ENCODE assay signal across 9 cellular contexts in genomic region chr1:153749408-153750005, GRCh38. TPM values are rescaled to one million over a fixed set of nuclear protein-coding genes. Genes with fewer than 3 reads are reported as not detected.
A peak's percentile ranks its signal among the peaks of the same experiment; 100 is the strongest.
DNase-seq lines count a peak whose midpoint lies in the region; ATAC-seq, FAIRE-seq and TF ChIP-seq lines count a peak whose summit lies in the region.
"Had no signal": no experiment of that assay in that cellular context is flagged by ENCODE, and none has a peak within 500 bp of the region (broad histone marks: within the 10 kb centered on the region; RNA-seq: fewer than 3 reads in every experiment).

No MANE protein-coding gene starts in this region.

- H3K36me3 Mint-ChIP-seq in GM23338 (ENCODE audit: low read depth), result peaks cover 90% of the 10 kb centered on the region

- H3K36me3 ChIP-seq in GM23338 (ENCODE audit: insufficient read depth) (peaks cover 24% of the 10 kb centered on the region), MM.1S (replicated peaks; ENCODE audit: insufficient read depth, low read length) (peaks cover 10% of the 10 kb centered on the region), ovary (no peaks in the 10 kb centered on the region), thoracic aorta (peaks cover 14% of the 10 kb centered on the region)

- H3K4me3 ChIP-seq in GM23338, result no peak overlapping the region
- H3K4me3 ChIP-seq in MM.1S (ENCODE audit: low read length), result no peak overlapping the region
- no peak overlapping the region for H3K4me3 ChIP-seq in ovary
- peak overlapping the region; percentile 14 for H3K4me3 ChIP-seq in thoracic aorta

- H3K4me1 Mint-ChIP-seq in GM23338, result peaks cover 53% of the 10 kb centered on the region

- H2AFZ ChIP-seq in GM23338 (no peak overlapping the region), MM.1S (ENCODE audit: low read length) (no peak overlapping the region)

- no peak overlapping the region for H3K9ac ChIP-seq in MM.1S (ENCODE audit: low read length)

- H3K79me2 ChIP-seq in GM23338 (replicated peaks; ENCODE audit: insufficient read depth), result peaks cover 18% of the 10 kb centered on the region
- H3K79me2 ChIP-seq in MM.1S (ENCODE audit: low read length), result no peaks in the 10 kb centered on the region

- H3K4me2 ChIP-seq in GM23338 (peak overlapping the region; percentile 55; the same call in 1 of the 2 replicates), MM.1S (ENCODE audit: low read depth, low read length) (no peak overlapping the region)

- ATAC-seq in GM23338 (peak; percentile 82), thoracic aorta (ENCODE audit: insufficient number of reproducible peaks, low FRiP score, low read depth) (peak; percentile 46)

- H3K27ac ChIP-seq in GM23338 (ENCODE audit: low read depth), result no peak overlapping the region; the same call in 1 of the 2 replicates
- H3K27ac ChIP-seq in MM.1S (ENCODE audit: low read length), result no peak overlapping the region
- H3K27ac ChIP-seq in ovary, result peak overlapping the region in 1 of 2 donors; percentile 34
- peak overlapping the region; percentile 95 to 96 for H3K27ac ChIP-seq in thoracic aorta

- peak; percentile 91 to 99 for TF ChIP-seq CTCF in GM23338 (conservative IDR thresholded peaks at IDR 0.05; ENCODE audit: low read depth in 2 of 2)
- peak; percentile 99 for TF ChIP-seq CTCF in MM.1S (IDR thresholded peaks at IDR 0.05; ENCODE audit: low read length)
- peak; percentile 79 to 88 (median 87) for TF ChIP-seq CTCF in ovary (IDR thresholded peaks at IDR 0.05)
- TF ChIP-seq CTCF in thoracic aorta (IDR thresholded peaks at IDR 0.05), result peak; percentile 88

- H3K9me3 Mint-ChIP-seq in GM23338, result no peaks in the 10 kb centered on the region
- H3K9me3 Mint-ChIP-seq: dendritic cell treated with granulocyte-macrophage colony-stimulating factor and Interleukin-4, amounts not matched to agents 40 ng/mL and 50 ng/mL, for 4 days had no signal

- H3K4me1 ChIP-seq in GM23338 (ENCODE audit: insufficient read depth) (peaks cover 40% of the 10 kb centered on the region), MM.1S (ENCODE audit: low read length) (0 out of 2 replicates have a peak, but pooled peaks cover under 1% of the 10 kb centered on the region), ovary (ENCODE audit: insufficient read depth) (peaks cover 8% of the 10 kb centered on the region), thoracic aorta (ENCODE audit: control insufficient read depth in 1 of 2, low read depth in 2 of 2) (peaks cover 56 to 76% of the 10 kb centered on the region in 2 donors)

- no peak for TF ChIP-seq EP300 in ovary (IDR thresholded peaks at IDR 0.05)

- H3K27me3 ChIP-seq in GM23338 (ENCODE audit: insufficient read depth), result no peaks in the 10 kb centered on the region
- H3K27me3 ChIP-seq in MM.1S (replicated peaks; ENCODE audit: insufficient read depth, low read length), result no peaks in the 10 kb centered on the region
- H3K27me3 ChIP-seq in ovary, result no peaks in the 10 kb centered on the region
- H3K27me3 ChIP-seq in thoracic aorta (replicated peaks; ENCODE audit: insufficient read depth), result no peaks in the 10 kb centered on the region

- H3K27me3 Mint-ChIP-seq in GM23338 (ENCODE audit: insufficient read depth, low read depth, poor library complexity), result peaks cover 2% of the 10 kb centered on the region
- H3K27me3 Mint-ChIP-seq: dendritic cell treated with granulocyte-macrophage colony-stimulating factor and Interleukin-4, amounts not matched to agents 40 ng/mL and 50 ng/mL, for 4 days had no signal

- no peaks in the 10 kb centered on the region for H3K9me2 ChIP-seq in GM23338 (ENCODE audit: insufficient read depth)
- H3K9me2 ChIP-seq in MM.1S (replicated peaks; ENCODE audit: insufficient read depth, low read length), result no peaks in the 10 kb centered on the region

- 31 to 45% (median 41%) methylated on average over 6 of the region's 6 CpGs for WGBS in ovary, 3 donors

- intact Hi-C loops in ovary (cut with DNase I), result loop anchor here (2.0 to 5.0 kb wide), 5 partner anchors 67 to 527 kb away; partner anchors contain the start of gene NPR1 (in 2 of the 4)

- TF ChIP-seq POLR2A in ovary (IDR thresholded peaks at IDR 0.05), result no peak

- no peak overlapping the region; the same call in 2 of the 3 replicates for H3K4me3 Mint-ChIP-seq in GM23338
- H3K4me3 Mint-ChIP-seq: dendritic cell treated with granulocyte-macrophage colony-stimulating factor and Interleukin-4, amounts not matched to agents 40 ng/mL and 50 ng/mL, for 4 days had no signal

- H4K20me1 ChIP-seq in GM23338 (replicated peaks; ENCODE audit: insufficient read depth) (no peaks in the 10 kb centered on the region; the same call in 1 of the 2 replicates), MM.1S (ENCODE audit: insufficient read depth, low read length) (no peaks in the 10 kb centered on the region)

- DNase-seq in DMS 273 treated with DMSO at 0.1 percent for 48 hours (lab: John Stamatoyannopoulos, UW) (peak; percentile 44), GM23338 (ENCODE audit: low spot score) (peak; percentile 88), MM.1S (peak; percentile 86), SHP77 (lab: John Stamatoyannopoulos, UW) (peak; percentile 87 to 89), frontal cortex (ENCODE audit: low spot score in 2 of 2) (peak; percentile 53 to 88), ovary (peak; percentile 82 to 91 (median 86)), thoracic aorta (ENCODE audit: low spot score) (peak; percentile 67)
- DNase-seq in activated T-helper 9 cell treated with anti-CD3 and anti-CD28 coated beads, Interleukin-2, amount 50 U/mL, for 16 hours (ENCODE audit: low read depth), result peak; percentile 59

- H3K9me3 ChIP-seq in MM.1S (replicated peaks; ENCODE audit: insufficient read depth, low read length) (no peaks in the 10 kb centered on the region), ovary (no peaks in the 10 kb centered on the region), thoracic aorta (no peaks in the 10 kb centered on the region)

- peak overlapping the region; percentile 39; the same call in 1 of the 2 replicates for H3K27ac Mint-ChIP-seq in GM23338
- H3K27ac Mint-ChIP-seq: dendritic cell treated with granulocyte-macrophage colony-stimulating factor and Interleukin-4, amounts not matched to agents 40 ng/mL and 50 ng/mL, for 4 days had no signal

- FAIRE-seq in frontal cortex (lab: Jason Lieb, UNC), result no peak

- peaks cover 32% of the 10 kb centered on the region for H3F3A ChIP-seq in GM23338 (replicated peaks; ENCODE audit: low read depth)
- H3F3A ChIP-seq in MM.1S (ENCODE audit: insufficient read depth, low read length), result no peaks in the 10 kb centered on the region; the same call in 1 of the 2 replicates

TF ChIP-seq in GM23338, 12 proteins besides CTCF, POLR2A, EP300 and RAD21 (continues in another document):
- TF ChIP-seq ETS1 (IDR thresholded peaks at IDR 0.05), result no peak
- TF ChIP-seq EZH2 (IDR thresholded peaks at IDR 0.05; ENCODE audit: low read depth, unreplicated experiment), result no peak

RNA-seq across cellular contexts. Expression of gene INTS3, which starts 21.7 kb away (rescaled TPM):
- 51.3 and 51.5 TPM in 2 replicates for total RNA-seq in GM23338 (2014; rRNA removed; shearing (Covaris generic))
- polyA plus RNA-seq in GM23338 (2016; fragmentation: Nextera tagmentation; extraction: Ambion mirVana) (21.5 and 22.7 TPM in 2 replicates), ovary (10 to 100 TPM; 41.6 to 54.5 TPM)
- total RNA-seq in frontal cortex (29.8 TPM), ovary (10 to 100 TPM; 49.5 to 74.4 (median 58.6) TPM), thoracic aorta (10 to 100 TPM; 63.8 to 68.8 TPM)

RNA-seq across cellular contexts. Expression of gene SLC27A3, which starts 25.7 kb away (rescaled TPM):
- 18.8 and 24.2 TPM in 2 replicates for total RNA-seq in GM23338 (2014; rRNA removed; shearing (Covaris generic))
- 26.3 and 27.1 TPM in 2 replicates for polyA plus RNA-seq in GM23338 (2016; fragmentation: Nextera tagmentation; extraction: Ambion mirVana)
- 14.7 TPM for total RNA-seq in frontal cortex
- 10 to 100 TPM in 6 of 7 donors, 1 to 10 TPM in 1; 9.5 to 50.9 (median 31.1) TPM for total RNA-seq in ovary
- polyA plus RNA-seq in ovary, result 10 to 100 TPM; 23.2 to 31.5 TPM
- total RNA-seq in thoracic aorta, result 100 to 1,000 TPM in 1 of 2 donors, 10 to 100 TPM in 1; 71.7 to 116 TPM

Comparison
In these comparisons a context has a peak if more than half of its experiments do, and no peak if none do; other contexts are left out.
1. H3K27ac ChIP-seq: peak in thoracic aorta (2 of 2); none in GM23338 (single experiment) and MM.1S (single experiment).
2. Peak in every context shown above with its lines, with median percentiles within 50 percentile points of each other: DNase-seq and CTCF ChIP-seq.